In genomic region chr6:159969204-159969912, GRCh38 we compare ENCODE assay signal across 8 cellular contexts. TPM values are rescaled to one million over a fixed set of nuclear protein-coding genes. Genes with fewer than 3 reads are reported as not detected.
DNase-seq lines count a peak whose midpoint lies in the region; ATAC-seq lines count a peak whose summit lies in the region.

No MANE protein-coding gene starts in this region.

- H3K9me3 ChIP-seq in CD8-positive, alpha-beta memory T cell (ENCODE audit: low read length) = no peaks in the 10 kb centered on the region
- H3K9me3 ChIP-seq in endocrine pancreas (ENCODE audit: control insufficient read depth, low read length) (no peaks in the 10 kb centered on the region), aorta (ENCODE audit: control insufficient read depth, low read length) (no peaks in the 10 kb centered on the region)

- ATAC-seq in GM19467 (IDR thresholded peaks at IDR 0.05; ENCODE audit: unreplicated experiment) = peak; percentile 27
- ATAC-seq in HG03520 (IDR thresholded peaks at IDR 0.05; ENCODE audit: unreplicated experiment) = peak; percentile 29
- ATAC-seq in aorta (ENCODE audit: low FRiP score) = peak; percentile 17

- H3K9ac ChIP-seq in endocrine pancreas (ENCODE audit: control insufficient read depth, insufficient read depth, low read length) = peak overlapping the region; percentile 22

- H3K36me3 ChIP-seq in CD8-positive, alpha-beta memory T cell (ENCODE audit: insufficient read depth, low read length) = no peaks in the 10 kb centered on the region
- H3K36me3 ChIP-seq in endocrine pancreas (ENCODE audit: control insufficient read depth, insufficient read depth, low read length) (no peaks in the 10 kb centered on the region), aorta (ENCODE audit: control insufficient read depth in 1 of 2, insufficient read depth in 2 of 2, low read length in 1 of 2) (no peaks in the 10 kb centered on the region)

- peak overlapping the region; percentile 91 to 99 (median 96) for H3K4me3 Mint-ChIP-seq in CD8-positive, alpha-beta memory T cell

- CTCF ChIA-PET in CD8-positive, alpha-beta memory T cell (lab: Charles Lee) = interaction anchor here (0.7 to 1.2 kb wide), 3 partner anchors 9 to 12 kb away, joined by 3 to 4 read pairs (median 3); no protein-coding TSS in a partner anchor

- H3K27ac Mint-ChIP-seq in CD8-positive, alpha-beta memory T cell = peak overlapping the region; percentile 84 to 98 (median 95)

- H3K27ac ChIP-seq in CD8-positive, alpha-beta memory T cell (ENCODE audit: low read depth, low read length) = peak overlapping the region; percentile 71
- H3K27ac ChIP-seq in aorta (ENCODE audit: low read depth in 1 of 2, low read length in 2 of 2) = peak overlapping the region; percentile 37 to 66

- no peaks in the 10 kb centered on the region for H3K9me3 Mint-ChIP-seq in CD8-positive, alpha-beta memory T cell

- peaks cover 43% of the 10 kb centered on the region for H3K4me1 ChIP-seq in CD8-positive, alpha-beta memory T cell (ENCODE audit: insufficient read depth, low read length)
- H3K4me1 ChIP-seq in endocrine pancreas (ENCODE audit: control insufficient read depth, insufficient read depth, low read length) (no peaks in the 10 kb centered on the region), aorta (ENCODE audit: control insufficient read depth in 1 of 2, insufficient read depth in 2 of 2, low read length in 2 of 2) (peaks cover 0 to 4% of the 10 kb centered on the region in 2 donors)

- intact Hi-C loops in aorta (cut with DNase I) = loop anchor here (2.0 kb wide), 1 partner anchor 73 kb away; no protein-coding TSS in a partner anchor

- H3K36me3 Mint-ChIP-seq in CD8-positive, alpha-beta memory T cell = peaks cover 0 to 5% (median 0%) of the 10 kb centered on the region in 3 donors

- peak in 2 of 5 donors; percentile 26 to 53 for DNase-seq in CD8-positive, alpha-beta memory T cell
- peak; percentile 40 for DNase-seq in activated CD4-positive, alpha-beta T cell treated with anti-CD3 and anti-CD28 coated beads for 48 hours
- peak; percentile 51 for DNase-seq in myocyte (ENCODE audit: low read depth)
- peak; percentile 70 to 83 for DNase-seq in aorta
- no peak for DNase-seq in DMS153 (lab: John Stamatoyannopoulos, UW)

- peaks cover 0 to 2% of the 10 kb centered on the region in 2 donors for H3K27me3 Mint-ChIP-seq in CD8-positive, alpha-beta memory T cell

- H3K4me1 Mint-ChIP-seq in CD8-positive, alpha-beta memory T cell = peaks cover 47 to 49% (median 49%) of the 10 kb centered on the region in 3 donors

- POLR2A ChIA-PET in CD8-positive, alpha-beta memory T cell (lab: Charles Lee) = interaction anchor here (1.1 to 3.7 kb wide), 4 partner anchors 9 to 178 kb away, joined by 3 to 19 read pairs (median 8); no protein-coding TSS in a partner anchor

- H3K4me3 ChIP-seq in CD8-positive, alpha-beta memory T cell (ENCODE audit: low read length) = peak overlapping the region; percentile 45
- H3K4me3 ChIP-seq in endocrine pancreas (ENCODE audit: control insufficient read depth, insufficient read depth, low read length) = peak overlapping the region; percentile 81
- H3K4me3 ChIP-seq in aorta (ENCODE audit: low read length in 2 of 2) = peak overlapping the region; percentile 90 to 93

- WGBS in aorta, 2 donors = 0 to 1% methylated on average over 75 to 91 of the region's 91 CpGs

- H3K27me3 ChIP-seq in CD8-positive, alpha-beta memory T cell (ENCODE audit: insufficient read depth, low read length, poor library complexity, severe bottlenecking) = no peaks in the 10 kb centered on the region
- H3K27me3 ChIP-seq in endocrine pancreas (ENCODE audit: control insufficient read depth, insufficient read depth, low read length) = no peaks in the 10 kb centered on the region
- no peaks in the 10 kb centered on the region for H3K27me3 ChIP-seq in aorta (ENCODE audit: control insufficient read depth in 1 of 2, insufficient read depth in 2 of 2, low read length in 1 of 2)

RNA-seq across cellular contexts. Expression of gene IGF2R, which starts 0.5 kb away (rescaled TPM):
- total RNA-seq in CD8-positive, alpha-beta memory T cell = 10 to 100 TPM; 91.4 to 93.7 TPM
- polyA plus RNA-seq in CD8-positive, alpha-beta memory T cell = 27.5 TPM
- total RNA-seq in myocyte = 81.3 and 85.3 TPM in 2 replicates
- 146 TPM for polyA plus RNA-seq in myocyte (2012)
- total RNA-seq in aorta = 10 to 100 TPM; 76.8 to 82.0 TPM
- polyA plus RNA-seq in aorta = 10 to 100 TPM in 1 of 2 donors, 1 to 10 TPM in 1; 5.8 to 32.4 TPM
